In genomic region chr3:16319307-16319706, GRCh38 we compare ENCODE assay signal across 8 cellular contexts. TPM values are rescaled to one million over a fixed set of nuclear protein-coding genes. Genes with fewer than 3 reads are reported as not detected.
DNase-seq lines count a peak whose midpoint lies in the region; ATAC-seq and TF ChIP-seq lines count a peak whose summit lies in the region.

No MANE protein-coding gene starts in this region.

- peak; percentile 23 for DNase-seq in HT1080 (ENCODE audit: low read depth)
- peak; percentile 77 for DNase-seq in central memory CD4-positive, alpha-beta T cell
- DNase-seq in stimulated activated CD4-positive, alpha-beta T cell treated with anti-CD3 and anti-CD28 coated beads, Interleukin-12 subunit alpha, Interleukin-12 subunit beta, amount 100 ng/mL, for 48 hours (ENCODE audit: low read depth in 2 of 3, low spot score in 1 of 3): peak; percentile 75 to 89 (median 81)
- DNase-seq in HK-2 (ENCODE audit: unreplicated experiment): no peak

- no peak overlapping the region for H3K27ac ChIP-seq in VCaP

- ATAC-seq in GM21619 (IDR thresholded peaks at IDR 0.05; ENCODE audit: unreplicated experiment) (no peak), HG03432 (IDR thresholded peaks at IDR 0.05; ENCODE audit: unreplicated experiment) (no peak), GM18511 (IDR thresholded peaks at IDR 0.05; ENCODE audit: unreplicated experiment) (no peak)

- peak; percentile 24; the same call in 1 of the 2 replicates for TF ChIP-seq CTCF in VCaP (conservative IDR thresholded peaks at IDR 0.05)

RNA-seq across cellular contexts. Expression of gene OXNAD1, which starts 54.3 kb away (rescaled TPM):
- 26.4 and 33.1 TPM in 2 replicates for total RNA-seq in HT1080 (2014; rRNA removed; shearing (Covaris generic))
- polyA plus RNA-seq in HT1080 (2015; cell fraction: cytosol; rRNA removed): 14.6 and 16.4 TPM in 2 replicates
- polyA plus RNA-seq in HT1080 (2015; cell fraction: nucleus; rRNA removed): 13.6 and 16.6 TPM in 2 replicates

RNA-seq across cellular contexts. Expression of gene DPH3, which starts 54.6 kb away (rescaled TPM):
- 15.7 and 19.6 TPM in 2 replicates for total RNA-seq in HT1080 (2014; rRNA removed; shearing (Covaris generic))
- polyA plus RNA-seq in HT1080 (2015; cell fraction: cytosol; rRNA removed): 27.2 and 29.3 TPM in 2 replicates
- 7.7 and 8.5 TPM in 2 replicates for polyA plus RNA-seq in HT1080 (2015; cell fraction: nucleus; rRNA removed)
